ENCODE assay signal across 1 cellular context in genomic region chr6:38579010-38579628, GRCh38.
A peak's percentile ranks its signal among the peaks of the same experiment; 100 is the strongest.
TF ChIP-seq lines count a peak whose summit lies in the region.

No MANE protein-coding gene starts in this region.

TF ChIP-seq in HepG2, 621 proteins besides CTCF, POLR2A, EP300 and RAD21 (continued from another document):
- TF ChIP-seq, protein P1, sequence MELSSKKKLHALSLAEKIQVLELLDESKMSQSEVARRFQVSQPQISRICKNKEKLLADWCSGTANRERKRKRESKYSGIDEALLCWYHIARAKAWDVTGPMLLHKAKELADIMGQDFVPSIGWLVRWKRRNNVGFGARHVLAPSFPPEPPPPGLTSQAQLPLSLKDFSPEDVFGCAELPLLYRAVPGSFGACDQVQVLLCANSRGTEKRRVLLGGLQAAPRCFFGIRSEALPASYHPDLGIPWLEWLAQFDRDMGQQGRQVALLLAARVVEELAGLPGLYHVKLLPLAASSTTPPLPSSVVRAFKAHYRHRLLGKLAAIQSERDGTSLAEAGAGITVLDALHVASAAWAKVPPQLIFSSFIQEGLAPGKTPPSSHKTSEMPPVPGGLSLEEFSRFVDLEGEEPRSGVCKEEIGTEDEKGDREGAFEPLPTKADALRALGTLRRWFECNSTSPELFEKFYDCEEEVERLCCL (CRISPR knock-in tag; IDR thresholded peaks at IDR 0.05; ENCODE audit: borderline replicate concordance) = no peak
- TF ChIP-seq NFE2L2 (IDR thresholded peaks at IDR 0.05; ENCODE audit: low read length) = peak; percentile 50; the same call in 1 of the 2 replicates
- TF ChIP-seq RNF2 (conservative IDR thresholded peaks at IDR 0.05; ENCODE audit: low read depth) = no peak
- no peak for TF ChIP-seq JUND (CRISPR knock-in tag; IDR thresholded peaks at IDR 0.05)
- no peak for TF ChIP-seq CREB1 (IDR thresholded peaks at IDR 0.05)
- TF ChIP-seq CREB1 (CRISPR knock-in tag; IDR thresholded peaks at IDR 0.05) = no peak
- peak in 1 of 2 experiments; percentile 50; a peak in 2 of 4 replicates for TF ChIP-seq MAFK (conservative IDR thresholded peaks at IDR 0.05 in 1 of 2, IDR thresholded peaks at IDR 0.05 in 1 of 2; ENCODE audit: low read length in 2 of 2)
- no peak for TF ChIP-seq TP53 (CRISPR knock-in tag; conservative IDR thresholded peaks at IDR 0.05)
TF ChIP-seq in HepG2: peak in this region for 2.
